In genomic region chr12:6837370-6838060, GRCh38 we compare ENCODE assay signal across 22 cellular contexts. TPM values are rescaled to one million over a fixed set of nuclear protein-coding genes. Genes with fewer than 3 reads are reported as not detected.
"Had no signal": no experiment of that assay in that cellular context is flagged by ENCODE, and none has a peak within 500 bp of the region (broad histone marks: within the 10 kb centered on the region; RNA-seq: fewer than 3 reads in every experiment).

No MANE protein-coding gene starts in this region.

- H3K27ac ChIP-seq: HL-60, SJCRH30 had no signal

- H3K9me3 ChIP-seq: MG63, SJCRH30 had no signal

- H3K27me3 ChIP-seq: MG63, SJCRH30 had no signal

- DNase-seq: KBM-7, MG63, NCI-H1092, NCI-H1105 treated with DMSO at 0.1 percent for 48 hours, NCI-H1417 treated with DMSO at 0.1 percent for 48 hours, NCI-H187, NCI-H2029, NCI-H2081 treated with DMSO at 0.1 percent for 48 hours, NCI-H2171, NCI-H226, NCI-H446, NCI-H510A, NCI-H524 treated with DMSO at 0.1 percent for 48 hours, NCI-H69, NCI-H774, RPMI8226, SHP77 treated with DMSO at 0.1 percent for 48 hours, SJCRH30 had no signal

- H3K4me3 ChIP-seq: MG63, SJCRH30 had no signal

- ATAC-seq: SK-N-SH treated with all-trans-retinoic acid at 6 μM for 48 hours had no signal

- FAIRE-seq: RCC 7860 had no signal

RNA-seq across cellular contexts. Expression of gene GNB3, which starts 3.2 kb away (rescaled TPM):
- polyA plus RNA-seq: IgD-negative memory B cell had no signal

RNA-seq across cellular contexts. Expression of gene P3H3, which starts 9.3 kb away (rescaled TPM):
- polyA plus RNA-seq: IgD-negative memory B cell had no signal

RNA-seq across cellular contexts. Expression of gene GPR162, which starts 15.9 kb away (rescaled TPM):
- polyA plus RNA-seq: IgD-negative memory B cell had no signal
